8 cellular contexts compared by ENCODE assay signal in the genomic region with DNA sequence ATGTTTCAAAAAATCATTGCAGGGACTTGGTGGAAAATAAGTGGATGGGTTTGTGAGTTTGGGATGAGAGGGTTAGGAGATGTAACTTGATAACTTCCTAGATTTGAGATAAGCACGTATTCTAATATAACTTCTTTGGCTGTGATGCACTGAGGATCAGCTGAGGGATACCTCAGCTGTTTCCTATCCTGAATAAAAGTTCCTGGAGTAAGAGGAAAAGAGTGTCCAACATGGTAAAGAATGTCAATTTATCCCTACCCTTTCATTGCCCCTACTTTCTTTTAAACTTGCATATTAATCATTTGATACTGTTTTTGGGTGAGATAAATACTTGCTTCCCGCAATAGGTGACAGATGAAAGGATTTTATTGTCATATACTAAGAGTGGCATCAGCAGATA. TPM values are rescaled to one million over a fixed set of nuclear protein-coding genes. Genes with fewer than 3 reads are reported as not detected.
DNase-seq lines count a peak whose midpoint lies in the region; ATAC-seq, FAIRE-seq and TF ChIP-seq lines count a peak whose summit lies in the region.

No MANE protein-coding gene starts in this region.

- H3K56ac ChIP-seq in H1 (replicated peaks; ENCODE audit: insufficient read length, low read depth, low read length) = no peak overlapping the region

- intact Hi-C loops in CD4-positive, alpha-beta T cell (cut with DNase I, micrococcal nuclease) = loop anchor here (2.0 to 10.0 kb wide), 12 partner anchors 89 to 1633 kb away; partner anchors contain the start of genes PIGC (in 2 of the 2), CENPL (in 1 of the 2), DARS2 (in 1 of the 2) and KLHL20 (in 1 of the 2)

- H4K91ac ChIP-seq in H1 (replicated peaks; ENCODE audit: insufficient read length, low read length) = no peak overlapping the region

- 53% methylated on average over 2 of the region's 2 CpGs; no CpG with 5 or more reads in 1 of the 2 experiments for WGBS in H1 (ENCODE audit: extremely low coverage in 1 of 2, insufficient coverage in 1 of 2, insufficient read length in 1 of 2, insufficient replicate concordance in 2 of 2, low coverage in 1 of 2, low lambda C conversion rate in 2 of 2, missing lambda C conversion rate in 1 of 2), 2 experiments

- no peak overlapping the region for H4K5ac ChIP-seq in H1 (ENCODE audit: insufficient read length, low read depth, low read length)

- no peaks in the 10 kb centered on the region for H3K79me1 ChIP-seq in H1 (ENCODE audit: low read depth, low read length)

- no peak for DNase-seq in CD4-positive, alpha-beta T cell
- DNase-seq in NT2/D1 (ENCODE audit: low read depth, low spot score) (no peak), H1 (ENCODE audit: low read depth in 1 of 2, low spot score in 2 of 2) (no peak), osteoblast (ENCODE audit: insufficient read length, low spot score, missing footprints) (no peak), COLO668 (lab: John Stamatoyannopoulos, UW; ENCODE audit: unreplicated experiment) (no peak)
- no peak for DNase-seq in central memory CD4-positive, alpha-beta T cell

- H3K9me3 ChIP-seq in CD4-positive, alpha-beta T cell (ENCODE audit: control insufficient read depth, low read length) = no peaks in the 10 kb centered on the region
- H3K9me3 ChIP-seq in NT2/D1 (ENCODE audit: insufficient read depth, low read length) = peaks cover 4% of the 10 kb centered on the region; the same call in 1 of the 2 replicates
- H3K9me3 ChIP-seq in H1 (ENCODE audit: insufficient read depth in 2 of 2, low read depth in 1 of 2, low read length in 1 of 2) = no peaks in the 10 kb centered on the region
- H3K9me3 ChIP-seq in osteoblast (ENCODE audit: low read depth, low read length) = no peaks in the 10 kb centered on the region

- ATAC-seq in CD4-positive, alpha-beta T cell (ENCODE audit: poor library complexity) = no peak
- ATAC-seq in HG02885 (IDR thresholded peaks at IDR 0.05; ENCODE audit: poor library complexity, unreplicated experiment) (no peak), HG03135 (IDR thresholded peaks at IDR 0.05; ENCODE audit: unreplicated experiment) (no peak)

- no peak overlapping the region for H3K14ac ChIP-seq in H1 (ENCODE audit: insufficient read length)

- H3K9ac ChIP-seq in NT2/D1 (ENCODE audit: insufficient read length, low read depth) (peak overlapping the region; percentile 81), H1 (replicated peaks in 1 of 4; ENCODE audit: extremely low read depth in 1 of 4, low read depth in 3 of 4, low read length in 3 of 4) (no peak overlapping the region; a peak in 1 of 7 replicates)

- CTCF ChIA-PET in CD4-positive, alpha-beta T cell (lab: Charles Lee) = interaction anchor here (1.1 kb wide), 1 partner anchor 88 kb away, joined by 4 read pairs; the partner anchor contains the start of gene PIGC
- CTCF ChIA-PET in H1 (lab: Charles Lee; ENCODE audit: partially characterized antibody) = interaction anchor here (0.8 kb wide), 1 partner anchor 87 kb away, joined by 3 read pairs; no protein-coding TSS in a partner anchor

- H2BK120ac ChIP-seq in H1 (replicated peaks; ENCODE audit: low read depth, low read length) = no peak overlapping the region

- no peak for TF ChIP-seq RAD21 in H1 (IDR thresholded peaks at IDR 0.05 in 1 of 2, conservative IDR thresholded peaks at IDR 0.05 in 1 of 2; ENCODE audit: low read depth in 2 of 2, low read length in 2 of 2)

- H2BK5ac ChIP-seq in H1 (ENCODE audit: low read depth, low read length) = no peak overlapping the region

- H3K27me3 Mint-ChIP-seq in CD4-positive, alpha-beta T cell = peaks cover 7% of the 10 kb centered on the region

- H3K4me1 Mint-ChIP-seq in CD4-positive, alpha-beta T cell (ENCODE audit: low read depth) = peaks cover 39% of the 10 kb centered on the region

- H2BK20ac ChIP-seq in H1 (ENCODE audit: low read length) = no peak overlapping the region

- H4K20me1 ChIP-seq in H1 (replicated peaks in 1 of 2; ENCODE audit: control insufficient read depth in 1 of 2, insufficient read depth in 2 of 2, low read length in 2 of 2) (no peaks in the 10 kb centered on the region), osteoblast (ENCODE audit: insufficient read depth, low read length) (peaks cover 25% of the 10 kb centered on the region)

- H3K36me3 Mint-ChIP-seq in CD4-positive, alpha-beta T cell (ENCODE audit: low read depth) = peaks cover 19% of the 10 kb centered on the region

- H2AK5ac ChIP-seq in H1 (ENCODE audit: low read depth, low read length) = no peak overlapping the region

- H3K27ac ChIP-seq in CD4-positive, alpha-beta T cell (ENCODE audit: low read depth, low read length) = peak overlapping the region; percentile 97
- H3K27ac ChIP-seq in H1 (ENCODE audit: low read depth, low read length) (no peak overlapping the region), osteoblast (ENCODE audit: low read depth, low read length) (peak overlapping the region; percentile 98)

- no peak overlapping the region for H3K4ac ChIP-seq in H1 (replicated peaks; ENCODE audit: insufficient read length, low read depth, low read length)

- H3K27me3 ChIP-seq in CD4-positive, alpha-beta T cell (ENCODE audit: control insufficient read depth, insufficient read depth, low read length) = peaks cover 7% of the 10 kb centered on the region
- no peaks in the 10 kb centered on the region for H3K27me3 ChIP-seq in NT2/D1 (ENCODE audit: insufficient read depth, insufficient read length)
- H3K27me3 ChIP-seq in H1 (replicated peaks in 1 of 4; ENCODE audit: control insufficient read depth in 3 of 4, extremely low read depth in 1 of 4, insufficient read depth in 3 of 4, low read length in 3 of 4) = peaks cover 0 to 1% (median 0%) of the 10 kb centered on the region in 4 experiments; a peak in 1 of 7 replicates
- peaks cover 5% of the 10 kb centered on the region for H3K27me3 ChIP-seq in osteoblast (ENCODE audit: insufficient read depth, low read length)

- H4K8ac ChIP-seq in H1 (ENCODE audit: extremely low read depth, insufficient read depth, low read length) = no peak overlapping the region

- TF ChIP-seq POLR2A in H1 (IDR thresholded peaks at IDR 0.05; ENCODE audit: control extremely low read depth in 1 of 2, low read depth in 2 of 2, low read length in 2 of 2) = no peak

- POLR2A ChIA-PET in CD4-positive, alpha-beta T cell (lab: Charles Lee) = interaction anchor here (1.7 kb wide), 1 partner anchor 137 kb away, joined by 14 read pairs; no protein-coding TSS in a partner anchor
- POLR2A ChIA-PET in H1 (lab: Charles Lee; ENCODE audit: partially characterized antibody) = interaction anchor here (0.6 to 1.0 kb wide), 3 partner anchors 9 to 1189 kb away, joined by 4 to 5 read pairs (median 4); no protein-coding TSS in a partner anchor

- H3K23me2 ChIP-seq in H1 (ENCODE audit: low read depth, low read length) = peaks cover 13% of the 10 kb centered on the region

- peaks cover 15 to 32% of the 10 kb centered on the region in 2 experiments for H3K79me2 ChIP-seq in H1 (ENCODE audit: control insufficient read depth in 1 of 2, insufficient read depth in 2 of 2, low read length in 2 of 2)
- H3K79me2 ChIP-seq in osteoblast (ENCODE audit: insufficient read depth, low read length) = peaks cover 33% of the 10 kb centered on the region

- H3K4me2 ChIP-seq in H1 (ENCODE audit: insufficient read depth in 1 of 2, low read depth in 2 of 2, low read length in 2 of 2) (peak overlapping the region; percentile 79 to 90), osteoblast (ENCODE audit: insufficient read depth, low read length) (peak overlapping the region; percentile 93)

- H3K4me1 ChIP-seq in NT2/D1 (ENCODE audit: insufficient read depth, insufficient read length) (no peaks in the 10 kb centered on the region), H1 (replicated peaks in 1 of 4; ENCODE audit: control insufficient read depth in 3 of 4, insufficient read depth in 4 of 4, low read length in 3 of 4) (peaks cover 0 to 8% (median 4%) of the 10 kb centered on the region in 4 experiments; a peak in 3 of 7 replicates), osteoblast (ENCODE audit: insufficient read depth, low read length) (peaks cover 23% of the 10 kb centered on the region)

- no peak for TF ChIP-seq CTCF in CD4-positive, alpha-beta T cell (IDR thresholded peaks at IDR 0.05)
- no peak for TF ChIP-seq CTCF in H1 (IDR thresholded peaks at IDR 0.05; ENCODE audit: control extremely low read depth in 1 of 3, insufficient read depth in 1 of 3, low read depth in 1 of 3, low read length in 3 of 3)
- TF ChIP-seq CTCF in osteoblast (IDR thresholded peaks at IDR 0.05; ENCODE audit: extremely low read depth, low read depth, low read length) = no peak

- H2BK15ac ChIP-seq in H1 (ENCODE audit: low read length) = no peak overlapping the region

- H3K4me3 ChIP-seq in NT2/D1 (ENCODE audit: insufficient read length, low read depth) (peak overlapping the region; percentile 94), H1 (ENCODE audit: extremely low read depth in 1 of 4, insufficient read depth in 2 of 4, low read depth in 3 of 4, low read length in 4 of 4) (peak overlapping the region in 3 of 4 experiments; percentile 95 to 97 (median 96); a peak in 5 of 8 replicates), osteoblast (ENCODE audit: insufficient read depth, low read length) (peak overlapping the region; percentile 72)

- no peaks in the 10 kb centered on the region for H3K9me3 Mint-ChIP-seq in CD4-positive, alpha-beta T cell

- H2AFZ ChIP-seq in H1 (ENCODE audit: low read length) = 0 out of 2 replicates have a peak overlapping the region, but pooled peaks have one; percentile 98
- peak overlapping the region; percentile 98 for H2AFZ ChIP-seq in osteoblast (ENCODE audit: low read length)

- peak overlapping the region; percentile 99 for H3K4me3 Mint-ChIP-seq in CD4-positive, alpha-beta T cell

- no peaks in the 10 kb centered on the region for H3K36me3 ChIP-seq in NT2/D1 (ENCODE audit: insufficient read depth, insufficient read length, low read length)
- no peaks in the 10 kb centered on the region for H3K36me3 ChIP-seq in H1 (ENCODE audit: control insufficient read depth in 2 of 4, insufficient read depth in 4 of 4, low read length in 3 of 4)
- H3K36me3 ChIP-seq in osteoblast (ENCODE audit: insufficient read depth, low read length) = no peaks in the 10 kb centered on the region

- no peak for FAIRE-seq in H1 (lab: Jason Lieb, UNC)

- no peak overlapping the region for H2BK12ac ChIP-seq in H1 (ENCODE audit: low read depth, low read length)

- no peak overlapping the region for H3K18ac ChIP-seq in H1 (ENCODE audit: extremely low read depth, low read length)

- H3K27ac Mint-ChIP-seq in CD4-positive, alpha-beta T cell = peak overlapping the region; percentile 99

- no peak overlapping the region for H3K23ac ChIP-seq in H1 (ENCODE audit: insufficient read length)

- no peak for TF ChIP-seq EP300 in H1 (IDR thresholded peaks at IDR 0.05; ENCODE audit: borderline replicate concordance in 1 of 2, low read depth in 2 of 2, low read length in 2 of 2)

RNA-seq across cellular contexts. Expression of gene SUCO, which starts 1.5 kb away (rescaled TPM):
- total RNA-seq in CD4-positive, alpha-beta T cell = 100 to 1,000 TPM in 1 of 2 experiments, 10 to 100 TPM in 1; 93.1 to 104 TPM
- total RNA-seq in H1 (2021; fragmentation: NEBNext Ultra II Directional; extraction: Animal tissue kit (Norgen Biotek cat#: 25700)) = 35.0 and 35.8 TPM in 2 replicates
- polyA plus RNA-seq in H1 (2011; rRNA removed) = 4.3 and 8.3 TPM in 2 replicates
- 10.7 TPM for polyA plus RNA-seq in H1 (2011; cell fraction: cytosol; rRNA removed)
- 7.3 TPM for polyA plus RNA-seq in H1 (2011; cell fraction: nucleus; rRNA removed)
- polyA plus RNA-seq in H1 (2012, experiment 1 of 2) = 9.7 to 20.8 TPM (median 13.2 TPM) in 4 replicates
- polyA plus RNA-seq in H1 (2012, experiment 2 of 2) = 1.0 TPM
- 37.1 TPM for polyA plus RNA-seq in H1 (2013, experiment 1 of 2)
- polyA plus RNA-seq in H1 (2013, experiment 2 of 2) = 40.0 TPM
- 19.1 and 28.7 TPM in 2 replicates for polyA minus RNA-seq in H1 (2011; rRNA and poly(A)+ RNA removed)
- polyA minus RNA-seq in H1 (2011; cell fraction: cytosol; rRNA and poly(A)+ RNA removed) = 15.9 TPM
- polyA minus RNA-seq in H1 (2011; cell fraction: nucleus; rRNA and poly(A)+ RNA removed) = 61.7 TPM
- 41.3 and 41.6 TPM in 2 replicates for total RNA-seq in osteoblast
